In genomic region chr11:46686886-46687810, GRCh38 we compare ENCODE assay signal across 12 cellular contexts. TPM values are rescaled to one million over a fixed set of nuclear protein-coding genes. Genes with fewer than 3 reads are reported as not detected.
A peak's percentile ranks its signal among the peaks of the same experiment; 100 is the strongest.
DNase-seq lines count a peak whose midpoint lies in the region; ATAC-seq, FAIRE-seq and TF ChIP-seq lines count a peak whose summit lies in the region.
"Had no signal": no experiment of that assay in that cellular context is flagged by ENCODE, and none has a peak within 500 bp of the region (broad histone marks: within the 10 kb centered on the region; RNA-seq: fewer than 3 reads in every experiment).

No MANE protein-coding gene starts in this region.

- H3K4me3 ChIP-seq in HepG2 (replicated peaks in 1 of 3; ENCODE audit: insufficient read depth in 1 of 3, low read depth in 2 of 3, low read length in 3 of 3) (no peak overlapping the region), right lobe of liver (no peak overlapping the region), GM12878 (no peak overlapping the region), kidney (ENCODE audit: low read length in 2 of 2) (no peak overlapping the region), vagina (no peak overlapping the region)
- H3K4me3 ChIP-seq: SJCRH30 had no signal

- H3K36me3 ChIP-seq in HepG2 (replicated peaks in 1 of 2; ENCODE audit: control insufficient read depth in 1 of 2, insufficient read depth in 2 of 2, low read length in 2 of 2), result peaks cover 10 to 29% of the 10 kb centered on the region in 2 experiments
- H3K36me3 ChIP-seq in right lobe of liver, result peaks cover 11 to 42% (median 21%) of the 10 kb centered on the region in 4 donors
- H3K36me3 ChIP-seq in GM12878 (ENCODE audit: control insufficient read depth in 2 of 2, insufficient read depth in 2 of 2, low read length in 1 of 2), result peaks cover 3 to 5% of the 10 kb centered on the region in 2 experiments; a peak in 3 of 4 replicates
- peaks cover 9 to 15% of the 10 kb centered on the region in 2 donors for H3K36me3 ChIP-seq in kidney (ENCODE audit: control insufficient read depth in 1 of 2, insufficient read depth in 2 of 2, low read length in 2 of 2)
- H3K36me3 ChIP-seq in vagina, result peaks cover 0 to 35% of the 10 kb centered on the region in 2 donors

- intact Hi-C loops in HepG2 (cut with micrococcal nuclease; ENCODE audit: unreplicated experiment), result no loop called here
- intact Hi-C loops in right lobe of liver (cut with DNase I), result no loop called here
- intact Hi-C loops in GM12878 (cut with micrococcal nuclease; ENCODE audit: unreplicated experiment), result no loop called here
- intact Hi-C loops in kidney (cut with DNase I), result no loop called here
- intact Hi-C loops in vagina (cut with DNase I), result no loop called here

- H3K27ac ChIP-seq in HepG2 (ENCODE audit: extremely low read length, insufficient read depth, low read length), result no peak overlapping the region
- no peak overlapping the region for H3K27ac ChIP-seq in right lobe of liver
- H3K27ac ChIP-seq in GM12878 (ENCODE audit: control insufficient read depth, insufficient read depth), result no peak overlapping the region
- no peak overlapping the region for H3K27ac ChIP-seq in kidney (ENCODE audit: low read depth in 2 of 2, low read length in 2 of 2)
- peak overlapping the region; percentile 85 for H3K27ac ChIP-seq in vagina
- H3K27ac ChIP-seq: SJCRH30 had no signal

- H3K4me1 ChIP-seq in HepG2 (ENCODE audit: insufficient read depth, low read length) (peaks cover 20% of the 10 kb centered on the region), right lobe of liver (no peaks in the 10 kb centered on the region), GM12878 (ENCODE audit: control insufficient read depth, insufficient read depth, low read length) (no peaks in the 10 kb centered on the region), kidney (ENCODE audit: control insufficient read depth in 1 of 2, insufficient read depth in 1 of 2, low read depth in 1 of 2, low read length in 2 of 2) (peaks cover 0 to 5% of the 10 kb centered on the region in 2 donors), vagina (peaks cover 40% of the 10 kb centered on the region)
- H3K4me1 ChIP-seq: SJCRH30 had no signal

- H2AFZ ChIP-seq in HepG2 (ENCODE audit: low read length), result no peak overlapping the region
- no peak overlapping the region for H2AFZ ChIP-seq in GM12878 (ENCODE audit: control insufficient read depth, low read depth, low read length)

- H3K79me2 ChIP-seq in HepG2 (ENCODE audit: insufficient read depth, low read length), result no peaks in the 10 kb centered on the region
- H3K79me2 ChIP-seq in GM12878 (ENCODE audit: control insufficient read depth, insufficient read depth, low read length), result no peaks in the 10 kb centered on the region

- SMC1A ChIA-PET in GM12878 (lab: Charles Lee; ENCODE audit: uncharacterized antibody, unreplicated experiment), result interaction anchor here (0.7 to 0.8 kb wide), 2 partner anchors 12 to 13 kb away, joined by 3 to 4 read pairs; partner anchors contain the start of genes ARHGAP1 and ZNF408

- FAIRE-seq in HepG2 (lab: Jason Lieb, UNC), result no peak
- no peak for FAIRE-seq in GM12878 (lab: Jason Lieb, UNC)
- FAIRE-seq in kidney (lab: Jason Lieb, UNC), result no peak
- FAIRE-seq: G401.6 had no signal

- POLR2A ChIA-PET in HepG2 (lab: Yijun Ruan, JAX) (interaction anchor here (1.1 to 1.7 kb wide), 3 partner anchors 9 to 57 kb away, joined by 3 to 9 read pairs (median 3); partner anchors contain the start of gene F2), GM12878 (lab: Charles Lee) (interaction anchor here (0.5 kb wide), 1 partner anchor 74 kb away, joined by 3 read pairs; no protein-coding TSS in a partner anchor)

- BruUV-seq in HepG2 (replicated peaks; lab: Mats Ljungman, UMichigan) (TSS peak; percentile 38), GM12878 (replicated peaks; lab: Mats Ljungman, UMichigan) (TSS peak; percentile 50)

- H4K20me1 ChIP-seq in HepG2 (ENCODE audit: insufficient read depth, low read length), result no peaks in the 10 kb centered on the region
- no peaks in the 10 kb centered on the region for H4K20me1 ChIP-seq in GM12878 (ENCODE audit: control insufficient read depth, insufficient read depth)

- RAD21 ChIA-PET in GM12878 (lab: Charles Lee; ENCODE audit: unreplicated experiment), result no interaction called here

- no peak for TF ChIP-seq EP300 in HepG2 (IDR thresholded peaks at IDR 0.05; ENCODE audit: low read depth in 2 of 2, low read length in 2 of 2)
- no peak for TF ChIP-seq EP300 in HepG2 (CRISPR knock-in tag; IDR thresholded peaks at IDR 0.05; ENCODE audit: borderline replicate concordance)
- no peak for TF ChIP-seq EP300 in GM12878 (IDR thresholded peaks at IDR 0.05; ENCODE audit: borderline replicate concordance in 1 of 2, control insufficient read depth in 1 of 2, low read depth in 2 of 2, low read length in 2 of 2)

- no peak for TF ChIP-seq CTCF in HepG2 (CRISPR knock-in tag; IDR thresholded peaks at IDR 0.05)
- no peak for TF ChIP-seq CTCF in right lobe of liver (IDR thresholded peaks at IDR 0.05)
- no peak for TF ChIP-seq CTCF in GM12878 (IDR thresholded peaks at IDR 0.05 in 2 of 3, conservative IDR thresholded peaks at IDR 0.05 in 1 of 3; ENCODE audit: control insufficient read depth in 2 of 3, extremely low read depth in 1 of 3, insufficient read depth in 1 of 3, low read depth in 3 of 3, low read length in 3 of 3)
- TF ChIP-seq CTCF in kidney (IDR thresholded peaks at IDR 0.05; ENCODE audit: borderline replicate concordance, extremely low read depth, insufficient read depth), result no peak
- no peak for TF ChIP-seq CTCF in vagina (IDR thresholded peaks at IDR 0.05)

- WGBS in HepG2 (ENCODE audit: low lambda C conversion rate), result 98% methylated on average over 15 of the region's 15 CpGs
- 65% methylated on average over 12 of the region's 15 CpGs for whole genome bisulfite sequencing in right lobe of liver (ENCODE audit: insufficient coverage, low coverage, low lambda C conversion rate, missing lambda C conversion rate)
- 96% methylated on average over 15 of the region's 15 CpGs for WGBS in GM12878 (ENCODE audit: insufficient coverage, insufficient replicate concordance, low lambda C conversion rate, missing lambda C conversion rate)

- no peak overlapping the region for H3K4me2 ChIP-seq in HepG2 (ENCODE audit: low read depth, low read length)
- H3K4me2 ChIP-seq in GM12878 (ENCODE audit: control insufficient read depth, insufficient read depth), result no peak overlapping the region

- TF ChIP-seq RAD21 in HepG2 (CRISPR knock-in tag; IDR thresholded peaks at IDR 0.05) (no peak), GM12878 (IDR thresholded peaks at IDR 0.05; ENCODE audit: insufficient read depth, low read depth, low read length) (no peak)

- TF ChIP-seq POLR2A in HepG2 (IDR thresholded peaks at IDR 0.05; ENCODE audit: insufficient read depth in 1 of 2, low read depth in 2 of 2, low read length in 2 of 2) (no peak), right lobe of liver (IDR thresholded peaks at IDR 0.05) (no peak), GM12878 (IDR thresholded peaks at IDR 0.05; ENCODE audit: low read depth, low read length) (no peak), vagina (IDR thresholded peaks at IDR 0.05) (no peak)

- ATAC-seq in HepG2 (no peak), right lobe of liver (no peak), GM12878 (no peak), HG03432 (IDR thresholded peaks at IDR 0.05; ENCODE audit: unreplicated experiment) (no peak), HG02885 (IDR thresholded peaks at IDR 0.05; ENCODE audit: poor library complexity, unreplicated experiment) (no peak)

- in situ Hi-C loops in HepG2 (cut with HindIII; ENCODE audit: extremely low pct_ligation_motif_present, low pct_unique_long_range_greater_than_20kb), result no loop called here
- in situ Hi-C loops in GM12878 (cut with MboI), result no loop called here

- H3K9ac ChIP-seq in HepG2 (ENCODE audit: insufficient read depth, low read depth, low read length) (no peak overlapping the region), GM12878 (ENCODE audit: control insufficient read depth, insufficient read depth, low read length) (no peak overlapping the region), kidney (ENCODE audit: low read length in 2 of 2) (no peak overlapping the region)

- H3K27me3 ChIP-seq in HepG2 (ENCODE audit: control insufficient read depth in 1 of 2, insufficient read depth in 2 of 2, low read length in 2 of 2) (no peaks in the 10 kb centered on the region), right lobe of liver (no peaks in the 10 kb centered on the region), GM12878 (replicated peaks in 1 of 2; ENCODE audit: control insufficient read depth in 2 of 2, insufficient read depth in 2 of 2, low read length in 1 of 2) (no peaks in the 10 kb centered on the region), vagina (no peaks in the 10 kb centered on the region)
- H3K27me3 ChIP-seq: SJCRH30 had no signal

- no peaks in the 10 kb centered on the region for H3K9me3 ChIP-seq in HepG2 (ENCODE audit: low read length)
- H3K9me3 ChIP-seq in right lobe of liver, result no peaks in the 10 kb centered on the region
- no peaks in the 10 kb centered on the region for H3K9me3 ChIP-seq in GM12878 (replicated peaks; ENCODE audit: control insufficient read depth, insufficient read depth, low read length)
- H3K9me3 ChIP-seq in kidney (ENCODE audit: control insufficient read depth in 1 of 2, low read length in 2 of 2), result no peaks in the 10 kb centered on the region
- no peaks in the 10 kb centered on the region for H3K9me3 ChIP-seq in vagina
- H3K9me3 ChIP-seq: SJCRH30 had no signal

- CTCF ChIA-PET in HepG2 (lab: Yijun Ruan, JAX; ENCODE audit: low intra/inter-chr PET ratio, low total read pairs), result no interaction called here
- CTCF ChIA-PET in GM12878 (lab: Yijun Ruan, JAX), result no interaction called here

- DNase-seq in HepG2 (ENCODE audit: low spot score) (no peak), right lobe of liver (no peak), GM12878 (ENCODE audit: low read depth, low spot score) (no peak), kidney (peak; percentile 73), vagina (ENCODE audit: extremely low spot score in 2 of 2) (no peak), GDM1 (lab: John Stamatoyannopoulos, UW) (no peak)
- DNase-seq: cortex of kidney, SJCRH30 had no signal

RNA-seq across cellular contexts. Expression of gene ARHGAP1, which starts 13.3 kb away (rescaled TPM):
- total RNA-seq in HepG2 (2016; rRNA removed; fragmentation: Illumina TruSeq; extraction: Trizol), result 18.6 and 22.4 TPM in 2 replicates
- total RNA-seq in HepG2 (2016; cell fraction: cytosol; rRNA removed; fragmentation: Illumina TruSeq; extraction: Trizol; ENCODE audit: low read depth), result 2.2 and 2.6 TPM in 2 replicates
- total RNA-seq in HepG2 (2016; cell fraction: insoluble cytoplasmic fraction; rRNA removed; fragmentation: Illumina TruSeq; extraction: Trizol), result 17.2 and 17.3 TPM in 2 replicates
- 7.4 and 7.6 TPM in 2 replicates for total RNA-seq in HepG2 (2016; cell fraction: membrane; rRNA removed; fragmentation: Illumina TruSeq; extraction: Trizol)
- total RNA-seq in HepG2 (2016; cell fraction: nucleus; rRNA removed; fragmentation: Illumina TruSeq; extraction: Trizol), result 19.5 and 19.8 TPM in 2 replicates
- 30.3 and 30.7 TPM in 2 replicates for polyA plus RNA-seq in HepG2 (2011; rRNA removed)
- 11.4 and 13.8 TPM in 2 replicates for polyA plus RNA-seq in HepG2 (2011; cell fraction: cytosol; rRNA removed)
- polyA plus RNA-seq in HepG2 (2011; cell fraction: nucleus; rRNA removed), result 35.4 and 37.1 TPM in 2 replicates
- polyA plus RNA-seq in HepG2 (2012), result 17.6 and 26.9 TPM in 2 replicates
- polyA plus RNA-seq in HepG2 (2016; cell fraction: cytosol; fragmentation: Illumina TruSeq; extraction: Trizol; ENCODE audit: low read depth), result 1.6 and 1.9 TPM in 2 replicates
- polyA plus RNA-seq in HepG2 (2016; cell fraction: insoluble cytoplasmic fraction; fragmentation: Illumina TruSeq; extraction: Trizol; ENCODE audit: low read depth), result 20.3 and 30.3 TPM in 2 replicates
- 5.0 and 6.0 TPM in 2 replicates for polyA plus RNA-seq in HepG2 (2016; cell fraction: membrane; fragmentation: Illumina TruSeq; extraction: Trizol; ENCODE audit: low read depth)
- polyA plus RNA-seq in HepG2 (2016; cell fraction: nucleus; fragmentation: Illumina TruSeq; extraction: Trizol; ENCODE audit: insufficient read depth, low read depth), result 34.1 and 41.6 TPM in 2 replicates
- polyA minus RNA-seq in HepG2 (2011; rRNA and poly(A)+ RNA removed; ENCODE audit: low replicate concordance), result 57.4 and 70.9 TPM in 2 replicates
- polyA minus RNA-seq in HepG2 (2011; cell fraction: cytosol; rRNA and poly(A)+ RNA removed), result 31.2 and 36.9 TPM in 2 replicates
- polyA minus RNA-seq in HepG2 (2011; cell fraction: nucleus; rRNA and poly(A)+ RNA removed), result 17.0 and 22.0 TPM in 2 replicates
- 10 to 100 TPM; 26.5 to 46.2 (median 30.9) TPM for total RNA-seq in right lobe of liver
- total RNA-seq in GM12878 (2013; cell fraction: nucleolus; rRNA removed), result 47.7 and 48.5 TPM in 2 replicates
- 15.2 and 18.2 TPM in 2 replicates for total RNA-seq in GM12878 (2014; rRNA removed)
- 11.4 and 13.8 TPM in 2 replicates for total RNA-seq in GM12878 (2014; rRNA removed; fragmentation: Illumina TruSeq; extraction: Trizol)
- 43.4 and 45.5 TPM in 2 replicates for total RNA-seq in GM12878 (2021)
- 20.2 TPM for polyA plus RNA-seq in GM12878 (2011; ENCODE audit: low read depth)
- polyA plus RNA-seq in GM12878 (2011; rRNA removed), result 5.8 and 17.6 TPM in 2 replicates
- polyA plus RNA-seq in GM12878 (2011; cell fraction: cytosol; rRNA removed), result 17.9 and 20.7 TPM in 2 replicates
- polyA plus RNA-seq in GM12878 (2011; cell fraction: nucleus; rRNA removed), result 17.5 and 25.1 TPM in 2 replicates
- polyA plus RNA-seq in GM12878 (2012), result 28.2 and 31.4 TPM in 2 replicates
- 17.1 and 32.2 TPM in 2 replicates for polyA plus RNA-seq in GM12878 (2014; fragmentation: Illumina TruSeq; extraction: Trizol)
- 1 to 10 TPM; 4.3 to 9.4 TPM for polyA plus RNA-seq in GM12878 (2014; fragmentation: Nextera tagmentation; extraction: Ambion mirVana)
- 28.1 and 32.7 TPM in 2 replicates for polyA plus RNA-seq in GM12878 (2014; rRNA removed)
- polyA plus RNA-seq in GM12878 (2016; fragmentation: Nextera tagmentation; extraction: Ambion mirVana), result 10 to 100 TPM; 32.6 to 36.6 TPM
- polyA minus RNA-seq in GM12878 (2011; rRNA and poly(A)+ RNA removed), result 36.6 and 45.1 TPM in 2 replicates
- 20.8 and 25.3 TPM in 2 replicates for polyA minus RNA-seq in GM12878 (2011; cell fraction: cytosol; rRNA and poly(A)+ RNA removed)
- polyA minus RNA-seq in GM12878 (2011; cell fraction: nucleus; rRNA and poly(A)+ RNA removed), result 13.4 and 22.6 TPM in 2 replicates
- total RNA-seq in kidney, result 137 TPM
- polyA plus RNA-seq in kidney (ENCODE audit: insufficient read depth, low read depth, low replicate concordance), result 35.5 TPM
- 80.3 TPM for total RNA-seq in vagina

RNA-seq across cellular contexts. Expression of gene ZNF408, which starts 13.7 kb away (rescaled TPM):
- 8.3 and 12.5 TPM in 2 replicates for total RNA-seq in HepG2 (2016; rRNA removed; fragmentation: Illumina TruSeq; extraction: Trizol)
- 12.1 and 12.2 TPM in 2 replicates for total RNA-seq in HepG2 (2016; cell fraction: cytosol; rRNA removed; fragmentation: Illumina TruSeq; extraction: Trizol; ENCODE audit: low read depth)
- 6.9 and 11.8 TPM in 2 replicates for total RNA-seq in HepG2 (2016; cell fraction: insoluble cytoplasmic fraction; rRNA removed; fragmentation: Illumina TruSeq; extraction: Trizol)
- total RNA-seq in HepG2 (2016; cell fraction: membrane; rRNA removed; fragmentation: Illumina TruSeq; extraction: Trizol), result 4.8 TPM in 2 replicates
- 12.2 and 12.7 TPM in 2 replicates for total RNA-seq in HepG2 (2016; cell fraction: nucleus; rRNA removed; fragmentation: Illumina TruSeq; extraction: Trizol)
- 11.2 and 15.6 TPM in 2 replicates for polyA plus RNA-seq in HepG2 (2011; rRNA removed)
- polyA plus RNA-seq in HepG2 (2011; cell fraction: cytosol; rRNA removed), result 7.2 and 10.7 TPM in 2 replicates
- polyA plus RNA-seq in HepG2 (2011; cell fraction: nucleus; rRNA removed), result 29.5 and 29.9 TPM in 2 replicates
- polyA plus RNA-seq in HepG2 (2012), result 7.6 and 9.9 TPM in 2 replicates
- polyA plus RNA-seq in HepG2 (2016; cell fraction: cytosol; fragmentation: Illumina TruSeq; extraction: Trizol; ENCODE audit: low read depth), result 1.7 and 2.3 TPM in 2 replicates
- 8.7 and 9.3 TPM in 2 replicates for polyA plus RNA-seq in HepG2 (2016; cell fraction: insoluble cytoplasmic fraction; fragmentation: Illumina TruSeq; extraction: Trizol; ENCODE audit: low read depth)
- polyA plus RNA-seq in HepG2 (2016; cell fraction: membrane; fragmentation: Illumina TruSeq; extraction: Trizol; ENCODE audit: low read depth), result 3.3 and 3.7 TPM in 2 replicates
- polyA plus RNA-seq in HepG2 (2016; cell fraction: nucleus; fragmentation: Illumina TruSeq; extraction: Trizol; ENCODE audit: insufficient read depth, low read depth), result 27.1 and 29.0 TPM in 2 replicates
- 15.2 and 22.6 TPM in 2 replicates for polyA minus RNA-seq in HepG2 (2011; rRNA and poly(A)+ RNA removed; ENCODE audit: low replicate concordance)
- polyA minus RNA-seq in HepG2 (2011; cell fraction: cytosol; rRNA and poly(A)+ RNA removed), result 6.3 and 9.7 TPM in 2 replicates
- 16.9 and 17.4 TPM in 2 replicates for polyA minus RNA-seq in HepG2 (2011; cell fraction: nucleus; rRNA and poly(A)+ RNA removed)
- total RNA-seq in right lobe of liver, result 10 to 100 TPM in 1 of 6 experiments, 1 to 10 TPM in 5; 4.0 to 16.3 (median 6.9) TPM
- total RNA-seq in GM12878 (2013; cell fraction: nucleolus; rRNA removed), result 26.9 and 27.5 TPM in 2 replicates
- 7.9 and 8.4 TPM in 2 replicates for total RNA-seq in GM12878 (2014; rRNA removed)
- 5.9 and 6.3 TPM in 2 replicates for total RNA-seq in GM12878 (2014; rRNA removed; fragmentation: Illumina TruSeq; extraction: Trizol)
- 11.3 and 12.1 TPM in 2 replicates for total RNA-seq in GM12878 (2021)
- polyA plus RNA-seq in GM12878 (2011; ENCODE audit: low read depth), result 6.4 TPM
- polyA plus RNA-seq in GM12878 (2011; rRNA removed), result 3.1 and 5.9 TPM in 2 replicates
- polyA plus RNA-seq in GM12878 (2011; cell fraction: cytosol; rRNA removed), result 7.2 and 7.8 TPM in 2 replicates
- polyA plus RNA-seq in GM12878 (2011; cell fraction: nucleus; rRNA removed), result 18.9 and 20.2 TPM in 2 replicates
- polyA plus RNA-seq in GM12878 (2012), result 8.8 and 9.4 TPM in 2 replicates
- polyA plus RNA-seq in GM12878 (2014; fragmentation: Illumina TruSeq; extraction: Trizol), result 1.4 and 4.3 TPM in 2 replicates
- polyA plus RNA-seq in GM12878 (2014; fragmentation: Nextera tagmentation; extraction: Ambion mirVana), result under 1 TPM; 0.19 to 0.35 TPM
- polyA plus RNA-seq in GM12878 (2014; rRNA removed), result 8.0 and 8.8 TPM in 2 replicates
- 10 to 100 TPM in 1 of 2 experiments, 1 to 10 TPM in 1; 9.2 to 10.3 TPM for polyA plus RNA-seq in GM12878 (2016; fragmentation: Nextera tagmentation; extraction: Ambion mirVana)
- polyA minus RNA-seq in GM12878 (2011; rRNA and poly(A)+ RNA removed), result 5.9 and 9.5 TPM in 2 replicates
- 4.1 and 7.4 TPM in 2 replicates for polyA minus RNA-seq in GM12878 (2011; cell fraction: cytosol; rRNA and poly(A)+ RNA removed)
- 11.6 and 21.4 TPM in 2 replicates for polyA minus RNA-seq in GM12878 (2011; cell fraction: nucleus; rRNA and poly(A)+ RNA removed)
- 9.7 TPM for total RNA-seq in kidney
- polyA plus RNA-seq in kidney (ENCODE audit: insufficient read depth, low read depth, low replicate concordance), result 7.8 TPM
- 12.5 TPM for total RNA-seq in vagina

RNA-seq across cellular contexts. Expression of gene F2, which starts 31.9 kb away (rescaled TPM):
- total RNA-seq in HepG2 (2016; rRNA removed; fragmentation: Illumina TruSeq; extraction: Trizol), result 110 and 330 TPM in 2 replicates
- 32.5 and 33.6 TPM in 2 replicates for total RNA-seq in HepG2 (2016; cell fraction: cytosol; rRNA removed; fragmentation: Illumina TruSeq; extraction: Trizol; ENCODE audit: low read depth)
- total RNA-seq in HepG2 (2016; cell fraction: insoluble cytoplasmic fraction; rRNA removed; fragmentation: Illumina TruSeq; extraction: Trizol), result 93.3 and 344 TPM in 2 replicates
- total RNA-seq in HepG2 (2016; cell fraction: membrane; rRNA removed; fragmentation: Illumina TruSeq; extraction: Trizol), result 41.4 and 43.0 TPM in 2 replicates
- 288 and 346 TPM in 2 replicates for total RNA-seq in HepG2 (2016; cell fraction: nucleus; rRNA removed; fragmentation: Illumina TruSeq; extraction: Trizol)
- polyA plus RNA-seq in HepG2 (2011; rRNA removed), result 801 and 1,074 TPM in 2 replicates
- 955 and 1,075 TPM in 2 replicates for polyA plus RNA-seq in HepG2 (2011; cell fraction: cytosol; rRNA removed)
- 1,042 and 1,045 TPM in 2 replicates for polyA plus RNA-seq in HepG2 (2011; cell fraction: nucleus; rRNA removed)
- 447 and 558 TPM in 2 replicates for polyA plus RNA-seq in HepG2 (2012)
- polyA plus RNA-seq in HepG2 (2016; cell fraction: cytosol; fragmentation: Illumina TruSeq; extraction: Trizol; ENCODE audit: low read depth), result 25.3 and 27.2 TPM in 2 replicates
- polyA plus RNA-seq in HepG2 (2016; cell fraction: insoluble cytoplasmic fraction; fragmentation: Illumina TruSeq; extraction: Trizol; ENCODE audit: low read depth), result 93.3 and 115 TPM in 2 replicates
- 30.7 and 34.2 TPM in 2 replicates for polyA plus RNA-seq in HepG2 (2016; cell fraction: membrane; fragmentation: Illumina TruSeq; extraction: Trizol; ENCODE audit: low read depth)
- 450 and 474 TPM in 2 replicates for polyA plus RNA-seq in HepG2 (2016; cell fraction: nucleus; fragmentation: Illumina TruSeq; extraction: Trizol; ENCODE audit: insufficient read depth, low read depth)
- 0.51 and 1,039 TPM in 2 replicates for polyA minus RNA-seq in HepG2 (2011; rRNA and poly(A)+ RNA removed; ENCODE audit: low replicate concordance)
- polyA minus RNA-seq in HepG2 (2011; cell fraction: cytosol; rRNA and poly(A)+ RNA removed), result 289 and 363 TPM in 2 replicates
- polyA minus RNA-seq in HepG2 (2011; cell fraction: nucleus; rRNA and poly(A)+ RNA removed), result 449 and 482 TPM in 2 replicates
- total RNA-seq in right lobe of liver, result 1,000 to 10,000 TPM in 3 of 6 experiments, 100 to 1,000 TPM in 3; 825 to 1,339 (median 1,089) TPM
- 0.46 TPM in 1 of 2 replicates, not detected in the other for total RNA-seq in GM12878 (2013; cell fraction: nucleolus; rRNA removed)
- 0.23 TPM in 1 of 2 replicates, not detected in the other for total RNA-seq in GM12878 (2014; rRNA removed)
- total RNA-seq in GM12878 (2014; rRNA removed; fragmentation: Illumina TruSeq; extraction: Trizol), result not detected in 2 replicates
- 0.32 and 0.72 TPM in 2 replicates for total RNA-seq in GM12878 (2021)
- not detected for polyA plus RNA-seq in GM12878 (2011; ENCODE audit: low read depth)
- polyA plus RNA-seq in GM12878 (2011; rRNA removed), result not detected in 2 replicates
- 0.06 and 0.07 TPM in 2 replicates for polyA plus RNA-seq in GM12878 (2011; cell fraction: cytosol; rRNA removed)
- 0.12 TPM in 1 of 2 replicates, not detected in the other for polyA plus RNA-seq in GM12878 (2011; cell fraction: nucleus; rRNA removed)
- not detected in 2 replicates for polyA plus RNA-seq in GM12878 (2012)
- not detected in 2 replicates for polyA plus RNA-seq in GM12878 (2014; fragmentation: Illumina TruSeq; extraction: Trizol)
- not detected for polyA plus RNA-seq in GM12878 (2014; fragmentation: Nextera tagmentation; extraction: Ambion mirVana)
- not detected in 2 replicates for polyA plus RNA-seq in GM12878 (2014; rRNA removed)
- not detected for polyA plus RNA-seq in GM12878 (2016; fragmentation: Nextera tagmentation; extraction: Ambion mirVana)
- polyA minus RNA-seq in GM12878 (2011; rRNA and poly(A)+ RNA removed), result not detected in 2 replicates
- not detected in 2 replicates for polyA minus RNA-seq in GM12878 (2011; cell fraction: cytosol; rRNA and poly(A)+ RNA removed)
- not detected in 2 replicates for polyA minus RNA-seq in GM12878 (2011; cell fraction: nucleus; rRNA and poly(A)+ RNA removed)
- not detected for total RNA-seq in kidney
- not detected for polyA plus RNA-seq in kidney (ENCODE audit: insufficient read depth, low read depth, low replicate concordance)
- not detected for total RNA-seq in vagina
- total RNA-seq: pulmonary artery endothelial cell had no signal

Comparison
In these comparisons a context has a peak if more than half of its experiments do, and no peak if none do; other contexts are left out.
1. RNA of gene F2, which starts 31.9 kb away (total RNA-seq): 825 to 1,339 TPM in right lobe of liver and 32.5 to 346 TPM in HepG2; 0.23 to 0.72 TPM in GM12878, not detected in kidney (single experiment) and not detected in vagina (single experiment); every median in the first group is over 10 times any median in the second.